In the genomic region with DNA sequence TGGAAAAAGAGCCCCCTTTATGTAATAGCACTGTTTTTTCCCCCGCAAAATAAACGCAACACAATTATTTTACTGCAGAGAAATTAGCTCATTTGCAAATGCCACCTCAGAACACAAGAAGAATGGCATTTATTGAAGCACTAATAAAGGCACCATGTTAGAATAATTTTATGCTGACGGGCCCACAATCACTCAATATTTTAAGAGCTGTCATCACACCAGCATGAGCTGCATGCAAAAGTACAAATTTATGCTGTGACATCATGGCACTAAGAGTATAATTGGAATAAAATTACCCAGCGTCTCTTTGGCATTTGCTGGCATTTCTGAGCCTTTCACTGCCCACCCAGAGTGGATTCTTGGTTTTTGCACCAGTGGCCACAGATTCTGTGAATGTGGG, we compare ENCODE assay signal across 7 cellular contexts.
"Had no signal": no experiment of that assay in that cellular context is flagged by ENCODE, and none has a peak within 500 bp of the region (broad histone marks: within the 10 kb centered on the region; RNA-seq: fewer than 3 reads in every experiment).

No MANE protein-coding gene starts in this region.

- H3K9ac ChIP-seq: GM23248, KMS-11 had no signal

- H3K27ac ChIP-seq: GM23248, KMS-11 had no signal

- H3K27me3 Mint-ChIP-seq: IgD-negative memory B cell had no signal

- H3K27ac Mint-ChIP-seq: H9, HFFc6, IgD-negative memory B cell had no signal

- H3K4me2 ChIP-seq: KMS-11 had no signal

- DNase-seq: GM23248, H9, HCEC 1CT, HFFc6, KBM-7 had no signal

- H3K4me3 ChIP-seq: GM23248 had no signal

- H3K9me3 Mint-ChIP-seq: HFFc6 had no signal

- H2AFZ ChIP-seq: GM23248 had no signal

- H3K4me3 Mint-ChIP-seq: H9, HFFc6, IgD-negative memory B cell had no signal
